In genomic region chr7:114925443-114925842, GRCh38 we compare ENCODE assay signal across 15 cellular contexts. TPM values are rescaled to one million over a fixed set of nuclear protein-coding genes. Genes with fewer than 3 reads are reported as not detected.
DNase-seq lines count a peak whose midpoint lies in the region; ATAC-seq and TF ChIP-seq lines count a peak whose summit lies in the region.
"Had no signal": no experiment of that assay in that cellular context is flagged by ENCODE, and none has a peak within 500 bp of the region (broad histone marks: within the 10 kb centered on the region; RNA-seq: fewer than 3 reads in every experiment).

No MANE protein-coding gene starts in this region.

- H3K27me3 Mint-ChIP-seq in T-helper 17 cell, result no peaks in the 10 kb centered on the region

- H3K4me2 ChIP-seq in SK-N-SH, result no peak overlapping the region
- H3K4me2 ChIP-seq: BLaER1 had no signal

- H3K36me3 Mint-ChIP-seq in T-helper 17 cell (ENCODE audit: low read depth), result peaks cover 3% of the 10 kb centered on the region

- no peak for TF ChIP-seq EP300 in SK-N-SH (IDR thresholded peaks at IDR 0.05; ENCODE audit: borderline replicate concordance in 1 of 2, low read depth in 1 of 2, low read length in 1 of 2)

- no peak overlapping the region for H3K9ac ChIP-seq in SK-N-SH
- H3K9ac ChIP-seq: BLaER1 had no signal

- H3K36me3 ChIP-seq in SK-N-SH (replicated peaks in 1 of 2; ENCODE audit: control insufficient read depth in 1 of 2, insufficient read depth in 2 of 2, low read length in 1 of 2), result no peaks in the 10 kb centered on the region
- H3K36me3 ChIP-seq: BLaER1 had no signal

- no peaks in the 10 kb centered on the region for H3K9me2 ChIP-seq in SK-N-SH

- no peak overlapping the region for H3K4me3 ChIP-seq in SK-N-SH (ENCODE audit: low read depth in 2 of 2, low read length in 1 of 2)
- H3K4me3 ChIP-seq: BLaER1 had no signal

- no peaks in the 10 kb centered on the region; a peak in 2 of 4 replicates for H3K4me1 ChIP-seq in SK-N-SH (ENCODE audit: control insufficient read depth in 1 of 2, insufficient read depth in 2 of 2, low read depth in 1 of 2, low read length in 1 of 2)

- H3K4me3 Mint-ChIP-seq in T-helper 17 cell, result peak overlapping the region; percentile 88

- TF ChIP-seq CTCF in AG09319 (IDR thresholded peaks at IDR 0.05; ENCODE audit: low read depth, low read length) (no peak), SK-N-SH (IDR thresholded peaks at IDR 0.05) (no peak)

- POLR2A ChIA-PET in SK-N-SH (lab: Yijun Ruan, JAX), result no interaction called here

- no peaks in the 10 kb centered on the region for H3F3A ChIP-seq in SK-N-SH (replicated peaks; ENCODE audit: insufficient read depth)

- ATAC-seq in T-helper 17 cell, result no peak
- ATAC-seq: Panc1 had no signal

- CTCF ChIA-PET in SK-N-SH (lab: Yijun Ruan, JAX), result interaction anchor here (1.6 kb wide), 1 partner anchor 15 kb away, joined by 5 read pairs; no protein-coding TSS in a partner anchor

- no peaks in the 10 kb centered on the region for H3K79me2 ChIP-seq in SK-N-SH (ENCODE audit: insufficient read depth)

- peaks cover 14% of the 10 kb centered on the region; the same call in 1 of the 2 replicates for H3K27me3 ChIP-seq in SK-N-SH (ENCODE audit: insufficient read depth)
- H3K27me3 ChIP-seq: BLaER1 had no signal

- no peak for TF ChIP-seq RAD21 in SK-N-SH (IDR thresholded peaks at IDR 0.05; ENCODE audit: low read length)

- no peak overlapping the region for H3K27ac Mint-ChIP-seq in T-helper 17 cell

- H3K4me1 Mint-ChIP-seq in T-helper 17 cell, result peaks cover 23% of the 10 kb centered on the region

- no peak overlapping the region for H3K27ac ChIP-seq in SK-N-SH (ENCODE audit: low read depth in 2 of 2, low read length in 1 of 2)
- H3K27ac ChIP-seq: BLaER1 had no signal

- no peaks in the 10 kb centered on the region for H3K9me3 ChIP-seq in T-helper 17 cell (ENCODE audit: control insufficient read depth, low read length, poor library complexity, severe bottlenecking)
- H3K9me3 ChIP-seq in SK-N-SH, result no peaks in the 10 kb centered on the region

- no peaks in the 10 kb centered on the region for H4K20me1 ChIP-seq in SK-N-SH (ENCODE audit: insufficient read depth)
- H4K20me1 ChIP-seq: BLaER1 had no signal

- no peak overlapping the region for H2AFZ ChIP-seq in SK-N-SH (ENCODE audit: low read depth)

- DNase-seq in AG09319 (ENCODE audit: extremely low read depth, low read depth) (peak; percentile 68), GM03348 (ENCODE audit: low spot score) (peak; percentile 48), T-helper 17 cell (no peak), fibroblast of peridontal ligament (ENCODE audit: extremely low read depth) (peak; percentile 79), RKO (ENCODE audit: low spot score) (no peak), NCI-H446 (lab: John Stamatoyannopoulos, UW) (no peak), SK-N-SH (no peak), GM19238 (ENCODE audit: insufficient read length, low spot score) (no peak)
- DNase-seq: glutamatergic neuron, kidney glomerular epithelial cell, NCI-H1417, NCI-H510A, T1000 had no signal

TF ChIP-seq in SK-N-SH, 30 proteins besides CTCF, POLR2A, EP300 and RAD21:
- no peak for TF ChIP-seq TEAD4 (IDR thresholded peaks at IDR 0.05; ENCODE audit: borderline replicate concordance, insufficient read depth)
- no peak for TF ChIP-seq IRF3 (IDR thresholded peaks at IDR 0.05; ENCODE audit: low read depth, low read length)
- TF ChIP-seq SIN3A (IDR thresholded peaks at IDR 0.05; ENCODE audit: borderline replicate concordance, low read depth, low read length), result no peak
- TF ChIP-seq MEF2A (IDR thresholded peaks at IDR 0.05; ENCODE audit: borderline replicate concordance, low read depth), result no peak
- TF ChIP-seq ELF1 (IDR thresholded peaks at IDR 0.05), result no peak
- TF ChIP-seq TCF12 (IDR thresholded peaks at IDR 0.05), result no peak

RNA-seq across cellular contexts. Expression of gene MDFIC, which starts 3.5 kb away (rescaled TPM):
- 100 to 1,000 TPM in 1 of 2 donors, 10 to 100 TPM in 1; 90.2 to 109 TPM for total RNA-seq in T-helper 17 cell
- 2.8 and 5.0 TPM in 2 replicates for polyA plus RNA-seq in SK-N-SH (2012; rRNA removed)
- 4.2 and 4.8 TPM in 2 replicates for polyA plus RNA-seq in SK-N-SH (2012; cell fraction: cytosol; rRNA removed)
- polyA plus RNA-seq in SK-N-SH (2012; cell fraction: nucleus; rRNA removed), result 0.79 and 1.9 TPM in 2 replicates

Comparison
In these comparisons a context has a peak if more than half of its experiments do, and no peak if none do; other contexts are left out.
1. DNase-seq: peak in AG09319 (single experiment), GM03348 (single experiment) and fibroblast of peridontal ligament (single experiment); none in T-helper 17 cell (0 of 3), RKO (single experiment), NCI-H446 (0 of 2), SK-N-SH (single experiment) and GM19238 (single experiment).